In genomic region chr1:2334366-2334765, GRCh38 we compare ENCODE assay signal across 28 cellular contexts.
"Had no signal": no experiment of that assay in that cellular context is flagged by ENCODE, and none has a peak within 500 bp of the region (broad histone marks: within the 10 kb centered on the region; RNA-seq: fewer than 3 reads in every experiment).

No MANE protein-coding gene starts in this region.

- DNase-seq: activated CD4-positive, alpha-beta T cell treated with anti-CD3 and anti-CD28 coated beads for 4 hours; activated CD4-positive, alpha-beta T cell treated with anti-CD3 and anti-CD28 coated beads, Interleukin-2, amount 50 U/mL, for 4 hours; activated effector memory CD4-positive, alpha-beta T cell treated with Interleukin-2 at 50 U/mL for 16 hours; activated naive CD4-positive, alpha-beta T cell treated with Interleukin-2 at 50 U/mL for 16 hours; activated T-cell treated with anti-CD3 and anti-CD28 coated beads for 4 hours; anterior cingulate cortex; cortex of kidney; effector memory CD8-positive, alpha-beta T cell; foreskin melanocyte; left lung; lower lobe of right lung; mesendoderm; mucosa of descending colon; nucleus accumbens; pancreas; psoas muscle; sigmoid colon; small intestine; stimulated activated CD4-positive, alpha-beta T cell treated with anti-CD3 and anti-CD28 coated beads, Interleukin-4, amount 100 ng/mL, for 4 hours; stimulated activated CD8-positive, alpha-beta memory T cell treated with anti-CD3 and anti-CD28 coated beads, Interleukin-4, amount 100 ng/mL, for 48 hours; stimulated activated naive CD8-positive, alpha-beta T cell treated with anti-CD3 and anti-CD28 coated beads, Interleukin-15, amount 100 ng/mL, for 72 hours; tibial artery; upper lobe of right lung had no signal

- H3K4me3 ChIP-seq: cardiac muscle cell, left lung, lower lobe of right lung, mucosa of descending colon, pancreas, psoas muscle, sigmoid colon, tibial artery, upper lobe of right lung had no signal

- H3K9me3 ChIP-seq: left lung, lower lobe of right lung, mucosa of descending colon, pancreas, psoas muscle, sigmoid colon, tibial artery, upper lobe of right lung had no signal

- H3K36me3 ChIP-seq: cardiac muscle cell, left lung, lower lobe of right lung, pancreas, sigmoid colon, tibial artery, upper lobe of right lung had no signal

- H3K27me3 Mint-ChIP-seq: activated naive CD8-positive, alpha-beta T cell; effector memory CD8-positive, alpha-beta T cell; natural killer cell treated with Interleukin-12 subunit alpha and Interleukin-12 subunit beta and Interleukin-15 and Interleukin-18, amount 100 ng/mL, for 72 hours; stimulated activated naive CD8-positive, alpha-beta T cell treated with anti-CD3 and anti-CD28 coated beads, Interleukin-15, amount 100 ng/mL, for 72 hours had no signal

- H3K4me1 ChIP-seq: pancreas had no signal

- H3K27ac ChIP-seq: cardiac muscle cell, left lung, lower lobe of right lung, pancreas, psoas muscle, sigmoid colon, tibial artery, upper lobe of right lung, VCaP had no signal

- H3K27ac Mint-ChIP-seq: activated naive CD8-positive, alpha-beta T cell; effector memory CD8-positive, alpha-beta T cell; natural killer cell treated with Interleukin-12 subunit alpha and Interleukin-12 subunit beta and Interleukin-15 and Interleukin-18, amount 100 ng/mL, for 72 hours; stimulated activated memory B cell treated with anti-CD40 and anti-IgM and Interleukin-4, amounts not matched to agents 10 μg/mL and 1 μg/mL and 100 μg/mL, for 72 hours had no signal

- H3K4me1 Mint-ChIP-seq: stimulated activated naive CD8-positive, alpha-beta T cell treated with anti-CD3 and anti-CD28 coated beads, Interleukin-15, amount 100 ng/mL, for 72 hours had no signal

- H3K27me3 ChIP-seq: cardiac muscle cell, pancreas, sigmoid colon, tibial artery, upper lobe of right lung had no signal

- H3K9me3 Mint-ChIP-seq: effector memory CD8-positive, alpha-beta T cell; natural killer cell treated with Interleukin-12 subunit alpha and Interleukin-12 subunit beta and Interleukin-15 and Interleukin-18, amount 100 ng/mL, for 72 hours; stimulated activated memory B cell treated with anti-CD40 and anti-IgM and Interleukin-4, amounts not matched to agents 10 μg/mL and 1 μg/mL and 100 μg/mL, for 72 hours; stimulated activated naive CD8-positive, alpha-beta T cell treated with anti-CD3 and anti-CD28 coated beads, Interleukin-15, amount 100 ng/mL, for 72 hours had no signal

- H3K36me3 Mint-ChIP-seq: activated naive CD8-positive, alpha-beta T cell; natural killer cell treated with Interleukin-12 subunit alpha and Interleukin-12 subunit beta and Interleukin-15 and Interleukin-18, amount 100 ng/mL, for 72 hours; stimulated activated memory B cell treated with anti-CD40 and anti-IgM and Interleukin-4, amounts not matched to agents 10 μg/mL and 1 μg/mL and 100 μg/mL, for 72 hours had no signal

- H3K4me3 Mint-ChIP-seq: activated naive CD8-positive, alpha-beta T cell; effector memory CD8-positive, alpha-beta T cell; natural killer cell treated with Interleukin-12 subunit alpha and Interleukin-12 subunit beta and Interleukin-15 and Interleukin-18, amount 100 ng/mL, for 72 hours; stimulated activated memory B cell treated with anti-CD40 and anti-IgM and Interleukin-4, amounts not matched to agents 10 μg/mL and 1 μg/mL and 100 μg/mL, for 72 hours; stimulated activated naive CD8-positive, alpha-beta T cell treated with anti-CD3 and anti-CD28 coated beads, Interleukin-15, amount 100 ng/mL, for 72 hours had no signal

- ATAC-seq: effector memory CD8-positive, alpha-beta T cell; mucosa of descending colon; natural killer cell treated with Interleukin-12 subunit alpha and Interleukin-12 subunit beta and Interleukin-15 and Interleukin-18, amount 100 ng/mL, for 72 hours; pancreas; psoas muscle; stimulated activated memory B cell treated with anti-CD40 and anti-IgM and Interleukin-4, amounts not matched to agents 10 μg/mL and 1 μg/mL and 100 μg/mL, for 72 hours; stimulated activated naive CD8-positive, alpha-beta T cell treated with anti-CD3 and anti-CD28 coated beads, Interleukin-15, amount 100 ng/mL, for 72 hours; upper lobe of right lung had no signal
